Comparison of ENCODE assay signal across 19 cellular contexts in genomic region chr17:29110372-29110757, GRCh38.
A peak's percentile ranks its signal among the peaks of the same experiment; 100 is the strongest.
DNase-seq lines count a peak whose midpoint lies in the region; ATAC-seq and TF ChIP-seq lines count a peak whose summit lies in the region.
"Had no signal": no experiment of that assay in that cellular context is flagged by ENCODE, and none has a peak within 500 bp of the region (broad histone marks: within the 10 kb centered on the region; RNA-seq: fewer than 3 reads in every experiment).

No MANE protein-coding gene starts in this region.

- H3K36me3 Mint-ChIP-seq in endothelial cell (ENCODE audit: low read depth, unreplicated experiment) (peaks cover 40% of the 10 kb centered on the region), progenitor cell of endocrine pancreas (ENCODE audit: insufficient read depth) (peaks cover 10% of the 10 kb centered on the region)

- no peak for ATAC-seq in GM21529 (IDR thresholded peaks at IDR 0.05; ENCODE audit: unreplicated experiment)
- no peak for ATAC-seq in GM19467 (IDR thresholded peaks at IDR 0.05; ENCODE audit: unreplicated experiment)
- ATAC-seq: K562 had no signal

- peaks cover 89% of the 10 kb centered on the region for H3K36me3 ChIP-seq in BLaER1

- TF ChIP-seq CTCF in VCaP (conservative IDR thresholded peaks at IDR 0.05) (no peak), endothelial cell (IDR thresholded peaks at IDR 0.05; ENCODE audit: unreplicated experiment) (no peak), progenitor cell of endocrine pancreas (IDR thresholded peaks at IDR 0.05; ENCODE audit: unreplicated experiment) (no peak)

- no peaks in the 10 kb centered on the region for H3K27me3 ChIP-seq in BLaER1
- H3K27me3 ChIP-seq: MG63 had no signal

- peak overlapping the region; percentile 23 for H3K4me3 Mint-ChIP-seq in endothelial cell (ENCODE audit: unreplicated experiment)
- H3K4me3 Mint-ChIP-seq in progenitor cell of endocrine pancreas (ENCODE audit: low read depth) = peak overlapping the region; percentile 38
- H3K4me3 Mint-ChIP-seq: B cell; CD4-positive, CD25-positive, alpha-beta regulatory T cell had no signal

- H3K9ac ChIP-seq in BLaER1 = peak overlapping the region; percentile 42

- H3K9me3 Mint-ChIP-seq in endothelial cell (ENCODE audit: unreplicated experiment) (no peaks in the 10 kb centered on the region), progenitor cell of endocrine pancreas (ENCODE audit: low read depth) (no peaks in the 10 kb centered on the region)
- H3K9me3 Mint-ChIP-seq: CD4-positive, CD25-positive, alpha-beta regulatory T cell had no signal

- H3K4me3 ChIP-seq in BLaER1 = no peak overlapping the region
- H3K4me3 ChIP-seq: K562, MG63 had no signal

- peaks cover 85% of the 10 kb centered on the region for H3K4me1 ChIP-seq in BLaER1

- no peak overlapping the region for H3K27ac Mint-ChIP-seq in endothelial cell (ENCODE audit: unreplicated experiment)
- H3K27ac Mint-ChIP-seq in progenitor cell of endocrine pancreas = no peak overlapping the region
- H3K27ac Mint-ChIP-seq: B cell had no signal

- H3K27me3 Mint-ChIP-seq in endothelial cell (ENCODE audit: unreplicated experiment) = peaks cover 9% of the 10 kb centered on the region
- no peaks in the 10 kb centered on the region for H3K27me3 Mint-ChIP-seq in progenitor cell of endocrine pancreas
- H3K27me3 Mint-ChIP-seq: B cell; CD4-positive, CD25-positive, alpha-beta regulatory T cell had no signal

- peaks cover 100% of the 10 kb centered on the region for H4K20me1 ChIP-seq in BLaER1

- H3K9me3 ChIP-seq in BLaER1 = no peaks in the 10 kb centered on the region
- H3K9me3 ChIP-seq: MG63 had no signal

- H3K4me2 ChIP-seq in BLaER1 = 0 out of 2 replicates have a peak overlapping the region, but pooled peaks have one; percentile 97

- H3K4me1 Mint-ChIP-seq in endothelial cell (ENCODE audit: unreplicated experiment) (peaks cover 9% of the 10 kb centered on the region), progenitor cell of endocrine pancreas (ENCODE audit: low read depth) (peaks cover 38% of the 10 kb centered on the region)

- DNase-seq in endothelial cell (ENCODE audit: low spot score) = no peak
- no peak for DNase-seq in progenitor cell of endocrine pancreas (ENCODE audit: low spot score, unreplicated experiment)
- DNase-seq in activated CD4-positive, CD25-positive, alpha-beta regulatory T cell treated with anti-CD3 and anti-CD28 coated beads, Interleukin-2, amount 50 U/mL, for 72 hours = no peak
- DNase-seq: CD4-positive, CD25-positive, alpha-beta regulatory T cell; COR-L47; DMS79; MG63; NCI-H1417; NCI-H1694 treated with DMSO at 0.1 percent for 48 hours; NCI-H446 treated with DMSO at 0.1 percent for 48 hours; NCI-H526 treated with DMSO at 0.1 percent for 48 hours; OCI-M1; Right ventricle myocardium superior had no signal

- H3K27ac ChIP-seq in BLaER1 = peak overlapping the region; percentile 95
- H3K27ac ChIP-seq in VCaP = peak overlapping the region; percentile 43; the same call in 1 of the 2 replicates
